Comparison of ENCODE assay signal across 14 cellular contexts in genomic region chr3:133237380-133237779, GRCh38.
"Had no signal": no experiment of that assay in that cellular context is flagged by ENCODE, and none has a peak within 500 bp of the region (broad histone marks: within the 10 kb centered on the region; RNA-seq: fewer than 3 reads in every experiment).

No MANE protein-coding gene starts in this region.

- H3K36me3 Mint-ChIP-seq: activated naive CD8-positive, alpha-beta T cell; stimulated activated effector memory CD8-positive, alpha-beta T cell treated with anti-CD3 and anti-CD28 coated beads, Interleukin-12 subunit alpha, Interleukin-12 subunit beta, amount 100 ng/mL, for 72 hours had no signal

- H3K36me3 ChIP-seq: breast epithelium, pancreas, thyroid gland had no signal

- H3K9me3 ChIP-seq: breast epithelium, pancreas, thyroid gland had no signal

- H3K4me3 Mint-ChIP-seq: activated CD4-positive, alpha-beta memory T cell treated with anti-CD3 and anti-CD28 coated beads, Interleukin-2, amount 10 ng/mL, durations not matched to agents 7 days and 5 days; activated naive CD8-positive, alpha-beta T cell; activated T-cell treated with anti-CD3 and anti-CD28 coated beads, Interleukin-2, amount 50 U/mL, for 24 hours; naive thymus-derived CD4-positive, alpha-beta T cell; stimulated activated effector memory CD8-positive, alpha-beta T cell treated with anti-CD3 and anti-CD28 coated beads, Interleukin-12 subunit alpha, Interleukin-12 subunit beta, amount 100 ng/mL, for 72 hours; WTC11 had no signal

- H3K4me1 ChIP-seq: breast epithelium, pancreas, thyroid gland had no signal

- H3K4me1 Mint-ChIP-seq: activated CD4-positive, alpha-beta memory T cell treated with anti-CD3 and anti-CD28 coated beads, Interleukin-2, amount 10 ng/mL, durations not matched to agents 7 days and 5 days; naive thymus-derived CD4-positive, alpha-beta T cell; stimulated activated effector memory CD8-positive, alpha-beta T cell treated with anti-CD3 and anti-CD28 coated beads, Interleukin-12 subunit alpha, Interleukin-12 subunit beta, amount 100 ng/mL, for 72 hours had no signal

- H3K27ac ChIP-seq: breast epithelium, pancreas, thyroid gland had no signal

- H3K4me3 ChIP-seq: breast epithelium, dorsolateral prefrontal cortex, pancreas, thyroid gland had no signal

- H3K27me3 ChIP-seq: breast epithelium, dorsolateral prefrontal cortex, pancreas, thyroid gland had no signal

- DNase-seq: activated CD4-positive, alpha-beta memory T cell treated with anti-CD3 and anti-CD28 coated beads, Interleukin-2, amount 10 ng/mL, durations not matched to agents 7 days and 5 days; activated CD4-positive, alpha-beta T cell treated with anti-CD3 and anti-CD28 coated beads for 4 hours; activated gamma-delta T cell; activated T-cell treated with anti-CD3 and anti-CD28 coated beads, Interleukin-2, amount 50 U/mL, for 24 hours; amniotic stem cell; dorsolateral prefrontal cortex; midbrain; naive thymus-derived CD4-positive, alpha-beta T cell; pancreas; thyroid gland had no signal

- H3K27ac Mint-ChIP-seq: activated CD4-positive, alpha-beta memory T cell treated with anti-CD3 and anti-CD28 coated beads, Interleukin-2, amount 10 ng/mL, durations not matched to agents 7 days and 5 days; activated naive CD8-positive, alpha-beta T cell; activated T-cell treated with anti-CD3 and anti-CD28 coated beads, Interleukin-2, amount 50 U/mL, for 24 hours; naive thymus-derived CD4-positive, alpha-beta T cell; stimulated activated effector memory CD8-positive, alpha-beta T cell treated with anti-CD3 and anti-CD28 coated beads, Interleukin-12 subunit alpha, Interleukin-12 subunit beta, amount 100 ng/mL, for 72 hours; WTC11 had no signal

- H3K9me3 Mint-ChIP-seq: activated CD4-positive, alpha-beta memory T cell treated with anti-CD3 and anti-CD28 coated beads, Interleukin-2, amount 10 ng/mL, durations not matched to agents 7 days and 5 days; activated T-cell treated with anti-CD3 and anti-CD28 coated beads, Interleukin-2, amount 50 U/mL, for 24 hours; stimulated activated effector memory CD8-positive, alpha-beta T cell treated with anti-CD3 and anti-CD28 coated beads, Interleukin-12 subunit alpha, Interleukin-12 subunit beta, amount 100 ng/mL, for 72 hours had no signal
